Comparison of ENCODE assay signal across 15 cellular contexts in genomic region chr16:49514391-49514980, GRCh38.
"Had no signal": no experiment of that assay in that cellular context is flagged by ENCODE, and none has a peak within 500 bp of the region (broad histone marks: within the 10 kb centered on the region; RNA-seq: fewer than 3 reads in every experiment).

No MANE protein-coding gene starts in this region.

- H3K36me3 ChIP-seq: gastrocnemius medialis, heart right ventricle, right lobe of liver had no signal

- H3K27ac Mint-ChIP-seq: activated naive CD4-positive, alpha-beta T cell treated with anti-CD3 and anti-CD28 coated beads, Interleukin-2, amount 50 U/mL, for 24 hours; dendritic cell treated with granulocyte-macrophage colony-stimulating factor and Interleukin-4, amounts not matched to agents 40 ng/mL and 50 ng/mL, for 4 days; immature natural killer cell; memory B cell; stimulated activated memory B cell treated with anti-CD40 and anti-IgM and Interleukin-4, amounts not matched to agents 10 μg/mL and 1 μg/mL and 100 μg/mL, for 72 hours had no signal

- H3K27ac ChIP-seq: gastrocnemius medialis, heart right ventricle, right lobe of liver had no signal

- H3K27me3 Mint-ChIP-seq: activated naive CD4-positive, alpha-beta T cell treated with anti-CD3 and anti-CD28 coated beads, Interleukin-2, amount 50 U/mL, for 24 hours; dendritic cell treated with granulocyte-macrophage colony-stimulating factor and Interleukin-4, amounts not matched to agents 40 ng/mL and 50 ng/mL, for 4 days; memory B cell; stimulated activated memory B cell treated with anti-CD40 and anti-IgM and Interleukin-4, amounts not matched to agents 10 μg/mL and 1 μg/mL and 100 μg/mL, for 72 hours had no signal

- H3K4me1 Mint-ChIP-seq: activated naive CD4-positive, alpha-beta T cell treated with anti-CD3 and anti-CD28 coated beads, Interleukin-2, amount 50 U/mL, for 24 hours; immature natural killer cell; memory B cell; stimulated activated memory B cell treated with anti-CD40 and anti-IgM and Interleukin-4, amounts not matched to agents 10 μg/mL and 1 μg/mL and 100 μg/mL, for 72 hours had no signal

- H3K9me3 ChIP-seq: gastrocnemius medialis, heart right ventricle, right lobe of liver had no signal

- H3K4me3 Mint-ChIP-seq: activated naive CD4-positive, alpha-beta T cell treated with anti-CD3 and anti-CD28 coated beads, Interleukin-2, amount 50 U/mL, for 24 hours; dendritic cell treated with granulocyte-macrophage colony-stimulating factor and Interleukin-4, amounts not matched to agents 40 ng/mL and 50 ng/mL, for 4 days; immature natural killer cell; memory B cell; stimulated activated memory B cell treated with anti-CD40 and anti-IgM and Interleukin-4, amounts not matched to agents 10 μg/mL and 1 μg/mL and 100 μg/mL, for 72 hours had no signal

- H3K9me3 Mint-ChIP-seq: activated naive CD4-positive, alpha-beta T cell treated with anti-CD3 and anti-CD28 coated beads, Interleukin-2, amount 50 U/mL, for 24 hours; dendritic cell treated with granulocyte-macrophage colony-stimulating factor and Interleukin-4, amounts not matched to agents 40 ng/mL and 50 ng/mL, for 4 days; immature natural killer cell; memory B cell; stimulated activated memory B cell treated with anti-CD40 and anti-IgM and Interleukin-4, amounts not matched to agents 10 μg/mL and 1 μg/mL and 100 μg/mL, for 72 hours had no signal

- H3K27me3 ChIP-seq: gastrocnemius medialis, heart right ventricle, right lobe of liver had no signal

- DNase-seq: activated CD4-positive, alpha-beta T cell treated with anti-CD3 and anti-CD28 coated beads, Interleukin-2, amount 50 U/mL, for 1 hour; activated CD4-positive, CD25-positive, alpha-beta regulatory T cell treated with anti-CD3 and anti-CD28 coated beads, Interleukin-2, amount 50 U/mL, for 72 hours; activated gamma-delta T cell; effector CD8-positive, alpha-beta T cell; gastrocnemius medialis; heart right ventricle; immature natural killer cell; left ventricle myocardium superior; right lobe of liver; stimulated activated CD4-positive, alpha-beta T cell treated with anti-CD3 and anti-CD28 coated beads, Interleukin-4, amount 100 ng/mL, for 4 hours had no signal

- H3K4me1 ChIP-seq: heart right ventricle, right lobe of liver had no signal

- H3K36me3 Mint-ChIP-seq: activated naive CD4-positive, alpha-beta T cell treated with anti-CD3 and anti-CD28 coated beads, Interleukin-2, amount 50 U/mL, for 24 hours; immature natural killer cell; memory B cell; stimulated activated memory B cell treated with anti-CD40 and anti-IgM and Interleukin-4, amounts not matched to agents 10 μg/mL and 1 μg/mL and 100 μg/mL, for 72 hours had no signal

- ATAC-seq: esophagus mucosa; gastrocnemius medialis; heart right ventricle; left ventricle myocardium superior; right lobe of liver; stimulated activated memory B cell treated with anti-CD40 and anti-IgM and Interleukin-4, amounts not matched to agents 10 μg/mL and 1 μg/mL and 100 μg/mL, for 72 hours had no signal

- H3K4me3 ChIP-seq: gastrocnemius medialis, heart right ventricle, right lobe of liver had no signal
